Comparison of ENCODE assay signal across 8 cellular contexts in genomic region chr16:525520-526180, GRCh38. TPM values are rescaled to one million over a fixed set of nuclear protein-coding genes. Genes with fewer than 3 reads are reported as not detected.
A peak's percentile ranks its signal among the peaks of the same experiment; 100 is the strongest.
DNase-seq lines count a peak whose midpoint lies in the region; ATAC-seq and TF ChIP-seq lines count a peak whose summit lies in the region.

No MANE protein-coding gene starts in this region.

- peak overlapping the region; percentile 95 for H3K27ac ChIP-seq in BLaER1

- peak overlapping the region; percentile 97 for H3K4me2 ChIP-seq in BLaER1

- peaks cover 13 to 35% (median 29%) of the 10 kb centered on the region in 3 donors for H3K4me1 Mint-ChIP-seq in naive B cell
- peaks cover 65% of the 10 kb centered on the region for H3K4me1 Mint-ChIP-seq in stimulated activated naive CD8-positive, alpha-beta T cell treated with anti-CD3 and anti-CD28 coated beads, Interleukin-15, amount 100 ng/mL, for 72 hours

- H4K20me1 ChIP-seq in BLaER1, result peaks cover 73% of the 10 kb centered on the region

- DNase-seq in HS-27A (ENCODE audit: low read depth), result peak; percentile 53
- DNase-seq in choroid plexus epithelial cell (ENCODE audit: low read depth), result peak; percentile 79
- DNase-seq in naive B cell, result no peak
- DNase-seq in stimulated activated naive CD8-positive, alpha-beta T cell treated with anti-CD3 and anti-CD28 coated beads, Interleukin-15, amount 100 ng/mL, for 72 hours, result peak; percentile 77 to 89

- H3K27me3 Mint-ChIP-seq in naive B cell, result no peaks in the 10 kb centered on the region
- H3K27me3 Mint-ChIP-seq in stimulated activated naive CD8-positive, alpha-beta T cell treated with anti-CD3 and anti-CD28 coated beads, Interleukin-15, amount 100 ng/mL, for 72 hours, result no peaks in the 10 kb centered on the region

- peak overlapping the region; percentile 32 to 91 (median 72) for H3K4me3 Mint-ChIP-seq in naive B cell
- peak overlapping the region; percentile 82 to 87 for H3K4me3 Mint-ChIP-seq in stimulated activated naive CD8-positive, alpha-beta T cell treated with anti-CD3 and anti-CD28 coated beads, Interleukin-15, amount 100 ng/mL, for 72 hours

- peaks cover 78% of the 10 kb centered on the region for H3K4me1 ChIP-seq in BLaER1

- peak overlapping the region in 3 of 6 donors; percentile 28 to 78 (median 30) for H3K27ac Mint-ChIP-seq in naive B cell
- peak overlapping the region; percentile 98 to 99 for H3K27ac Mint-ChIP-seq in stimulated activated naive CD8-positive, alpha-beta T cell treated with anti-CD3 and anti-CD28 coated beads, Interleukin-15, amount 100 ng/mL, for 72 hours

- H3K36me3 Mint-ChIP-seq in naive B cell, result no peaks in the 10 kb centered on the region

- H3K9ac ChIP-seq in BLaER1, result peak overlapping the region; percentile 92

- H3K9me3 Mint-ChIP-seq in naive B cell, result no peaks in the 10 kb centered on the region
- no peaks in the 10 kb centered on the region for H3K9me3 Mint-ChIP-seq in stimulated activated naive CD8-positive, alpha-beta T cell treated with anti-CD3 and anti-CD28 coated beads, Interleukin-15, amount 100 ng/mL, for 72 hours

- H3K36me3 ChIP-seq in BLaER1, result peaks cover 53% of the 10 kb centered on the region

- H3K9me3 ChIP-seq in BLaER1, result no peaks in the 10 kb centered on the region

- peak overlapping the region; percentile 96 for H3K4me3 ChIP-seq in BLaER1
- H3K4me3 ChIP-seq in choroid plexus epithelial cell (ENCODE audit: low read depth, low read length), result peak overlapping the region; percentile 85

- TF ChIP-seq CTCF in choroid plexus epithelial cell (conservative IDR thresholded peaks at IDR 0.05; ENCODE audit: low read depth, low read length), result no peak

- H3K27me3 ChIP-seq in BLaER1, result no peaks in the 10 kb centered on the region

- peak; percentile 73 to 74 for ATAC-seq in activated CD4-positive, CD25-positive, alpha-beta regulatory T cell treated with anti-CD3 and anti-CD28 coated beads, Interleukin-2, amount 50 U/mL, for 24 hours
- ATAC-seq in naive B cell (ENCODE audit: low read depth in 2 of 2) (no peak), GM21367 (IDR thresholded peaks at IDR 0.05; ENCODE audit: unreplicated experiment) (no peak), GM18519 (IDR thresholded peaks at IDR 0.05; ENCODE audit: low FRiP score, unreplicated experiment) (no peak)
- ATAC-seq in stimulated activated naive CD8-positive, alpha-beta T cell treated with anti-CD3 and anti-CD28 coated beads, Interleukin-15, amount 100 ng/mL, for 72 hours, result peak; percentile 79

RNA-seq across cellular contexts. Expression of gene CAPN15, which starts 1.9 kb away (rescaled TPM):
- polyA plus RNA-seq in naive B cell (ENCODE audit: low read depth in 6 of 6), result 10 to 100 TPM in 1 of 6 donors, 1 to 10 TPM in 5; 4.3 to 11.0 (median 5.0) TPM

RNA-seq across cellular contexts. Expression of gene PRR35, which starts 34.5 kb away (rescaled TPM):
- not detected for polyA plus RNA-seq in naive B cell (ENCODE audit: low read depth in 6 of 6)

RNA-seq across cellular contexts. Expression of gene NHLRC4, which starts 41.2 kb away (rescaled TPM):
- 1 to 10 TPM in 4 of 6 donors, under 1 TPM in 2; 0.90 to 3.4 (median 1.9) TPM for polyA plus RNA-seq in naive B cell (ENCODE audit: low read depth in 6 of 6)

RNA-seq across cellular contexts. Expression of gene PIGQ, which starts 44.1 kb away (rescaled TPM):
- 10 to 100 TPM in 5 of 6 donors, 1 to 10 TPM in 1; 4.5 to 22.2 (median 12.7) TPM for polyA plus RNA-seq in naive B cell (ENCODE audit: low read depth in 6 of 6)

Comparison
In these comparisons a context has a peak if more than half of its experiments do, and no peak if none do; other contexts are left out.
1. ATAC-seq: peak in activated CD4-positive, CD25-positive, alpha-beta regulatory T cell treated with anti-CD3 and anti-CD28 coated beads, Interleukin-2, amount 50 U/mL, for 24 hours (2 of 2) and stimulated activated naive CD8-positive, alpha-beta T cell treated with anti-CD3 and anti-CD28 coated beads, Interleukin-15, amount 100 ng/mL, for 72 hours (single experiment); none in naive B cell (0 of 2), GM21367 (single experiment) and GM18519 (single experiment).